12 cellular contexts compared by ENCODE assay signal in the genomic region with DNA sequence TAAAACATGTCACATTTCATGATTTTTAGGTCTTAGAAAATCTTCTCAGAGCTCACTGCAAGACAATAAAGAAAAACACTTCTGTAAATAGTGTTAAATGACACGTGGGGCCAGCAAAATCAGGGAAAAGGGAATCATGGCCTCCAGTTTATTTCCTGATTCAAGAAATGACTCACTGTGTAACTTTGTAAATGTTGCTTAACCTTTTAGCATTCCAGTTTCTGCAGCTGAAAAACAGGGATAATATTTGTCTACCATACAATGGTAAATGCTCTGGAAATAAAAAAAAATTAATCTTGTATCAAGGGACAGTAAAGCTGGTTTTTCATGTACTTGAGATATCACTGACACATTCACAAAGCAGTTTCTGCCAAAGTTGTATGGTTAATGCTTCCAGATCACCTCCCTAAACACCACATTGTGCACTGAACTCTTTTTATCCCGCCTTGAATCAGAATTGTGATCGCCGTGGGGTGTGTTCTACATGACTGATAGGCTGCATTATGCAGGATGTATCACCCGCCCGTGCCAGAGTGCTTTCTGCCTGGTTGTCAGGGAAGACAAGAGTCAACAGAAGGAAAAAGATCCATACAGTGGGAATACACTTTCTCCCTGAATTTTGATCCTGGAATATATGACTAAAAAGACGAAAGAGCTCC.
DNase-seq lines count a peak whose midpoint lies in the region; TF ChIP-seq lines count a peak whose summit lies in the region.
"Had no signal": no experiment of that assay in that cellular context is flagged by ENCODE, and none has a peak within 500 bp of the region (broad histone marks: within the 10 kb centered on the region; RNA-seq: fewer than 3 reads in every experiment).

No MANE protein-coding gene starts in this region.

- intact Hi-C loops in stomach (cut with DNase I; ENCODE audit: low total_unique reads), result no loop called here

- H3K9me3 ChIP-seq in hepatocyte (ENCODE audit: low read depth) (no peaks in the 10 kb centered on the region), stomach (no peaks in the 10 kb centered on the region)
- H3K9me3 ChIP-seq: neutrophil had no signal

- no peaks in the 10 kb centered on the region for H3K79me2 ChIP-seq in hepatocyte

- no peaks in the 10 kb centered on the region for H3K9me2 ChIP-seq in hepatocyte (replicated peaks; ENCODE audit: insufficient read depth)

- H2AFZ ChIP-seq in hepatocyte, result no peak overlapping the region

- no peak for TF ChIP-seq POLR2A in stomach (IDR thresholded peaks at IDR 0.05)

- DNase-seq in HPDE6-E6E7 (ENCODE audit: extremely low spot score), result peak; percentile 71
- DNase-seq in amniotic epithelial cell (ENCODE audit: low read depth), result peak; percentile 84
- peak; percentile 61 for DNase-seq in hepatocyte (ENCODE audit: low spot score)
- peak; percentile 57 for DNase-seq in stomach
- DNase-seq in activated T-cell treated with anti-CD3 and anti-CD28 coated beads, Interleukin-2, amount 50 U/mL, for 1 hour, result no peak
- no peak for DNase-seq in DMS114 treated with DMSO at 0.1 percent for 48 hours (lab: John Stamatoyannopoulos, UW; ENCODE audit: unreplicated experiment)
- no peak for DNase-seq in activated CD8-positive, alpha-beta memory T cell treated with anti-CD3 and anti-CD28 coated beads, Interleukin-2, amount 50 U/mL, for 4 hours
- DNase-seq in NCI-H1436 treated with DMSO at 0.1 percent for 48 hours (lab: John Stamatoyannopoulos, UW), result no peak
- DNase-seq: activated CD8-positive, alpha-beta T cell treated with anti-CD3 and anti-CD28 coated beads, Interleukin-2, amount 10 ng/mL, durations not matched to agents 7 days and 5 days; OCI-M1 had no signal

- 57% methylated on average over 7 of the region's 7 CpGs for WGBS in hepatocyte (ENCODE audit: low lambda C conversion rate, missing lambda C conversion rate)
- 32 to 52% (median 39%) methylated on average over 7 of the region's 7 CpGs for WGBS in stomach, 5 donors

- H3K4me3 ChIP-seq in hepatocyte (no peak overlapping the region), stomach (no peak overlapping the region)
- H3K4me3 ChIP-seq: GM12878 had no signal

- peak overlapping the region; percentile 41 for H3K4me2 ChIP-seq in hepatocyte

- H3K4me1 ChIP-seq in hepatocyte (ENCODE audit: insufficient read depth) (peaks cover 32% of the 10 kb centered on the region), stomach (peaks cover 0 to 24% (median 0%) of the 10 kb centered on the region in 4 donors)

- H3K27ac ChIP-seq in hepatocyte, result peak overlapping the region; percentile 75
- H3K27ac ChIP-seq in stomach, result peak overlapping the region in 4 of 5 donors; percentile 42 to 78 (median 48)
- H3K27ac ChIP-seq: neutrophil had no signal

- H3K27me3 ChIP-seq in hepatocyte (no peaks in the 10 kb centered on the region), stomach (no peaks in the 10 kb centered on the region)
- H3K27me3 ChIP-seq: neutrophil had no signal

- H3K36me3 ChIP-seq in hepatocyte (replicated peaks; ENCODE audit: insufficient read depth, low read depth), result no peaks in the 10 kb centered on the region
- H3K36me3 ChIP-seq in stomach, result no peaks in the 10 kb centered on the region
- H3K36me3 ChIP-seq: neutrophil had no signal

- no peaks in the 10 kb centered on the region for H4K20me1 ChIP-seq in hepatocyte (ENCODE audit: insufficient read depth, poor library complexity, severe bottlenecking)

- TF ChIP-seq CTCF in hepatocyte (IDR thresholded peaks at IDR 0.05; ENCODE audit: poor library complexity), result no peak
- no peak for TF ChIP-seq CTCF in stomach (IDR thresholded peaks at IDR 0.05)

- TF ChIP-seq EP300 in stomach (IDR thresholded peaks at IDR 0.05), result no peak

Comparison
In these comparisons a context has a peak if more than half of its experiments do, and no peak if none do; other contexts are left out.
1. DNase-seq: peak in HPDE6-E6E7 (single experiment), amniotic epithelial cell (single experiment), hepatocyte (single experiment) and stomach (single experiment); none in activated T-cell treated with anti-CD3 and anti-CD28 coated beads, Interleukin-2, amount 50 U/mL, for 1 hour (single experiment), DMS114 treated with DMSO at 0.1 percent for 48 hours (single experiment), activated CD8-positive, alpha-beta memory T cell treated with anti-CD3 and anti-CD28 coated beads, Interleukin-2, amount 50 U/mL, for 4 hours (single experiment) and NCI-H1436 treated with DMSO at 0.1 percent for 48 hours (single experiment).